In the genomic region with DNA sequence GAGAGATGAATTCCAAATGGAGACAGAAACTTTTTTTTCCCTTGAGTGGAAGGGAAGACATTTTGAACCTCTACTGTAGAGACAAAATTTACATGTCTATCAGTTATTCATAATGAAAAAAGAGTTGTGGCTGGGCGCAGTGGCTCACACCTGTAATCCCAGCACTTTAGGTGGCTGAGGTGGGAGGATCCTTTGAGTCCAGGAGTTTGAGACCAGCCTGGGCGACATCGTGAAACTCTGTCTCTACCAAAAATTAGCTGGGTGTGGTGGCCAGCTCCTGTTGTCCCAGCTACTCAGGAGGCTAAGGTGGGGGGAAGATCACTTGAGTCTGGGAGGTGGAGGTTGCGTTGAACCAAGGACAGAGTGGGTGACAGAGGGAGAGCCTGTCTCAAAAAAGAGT, we compare ENCODE assay signal across 18 cellular contexts. TPM values are rescaled to one million over a fixed set of nuclear protein-coding genes. Genes with fewer than 3 reads are reported as not detected.
DNase-seq lines count a peak whose midpoint lies in the region; ATAC-seq and TF ChIP-seq lines count a peak whose summit lies in the region.
"Had no signal": no experiment of that assay in that cellular context is flagged by ENCODE, and none has a peak within 500 bp of the region (broad histone marks: within the 10 kb centered on the region; RNA-seq: fewer than 3 reads in every experiment).

No MANE protein-coding gene starts in this region.

- H3K4me1 ChIP-seq in heart right ventricle, result peaks cover 0 to 58% (median 47%) of the 10 kb centered on the region in 9 donors

- peak overlapping the region; percentile 88 for H3K27ac Mint-ChIP-seq in activated CD4-positive, alpha-beta T cell treated with anti-CD3 and anti-CD28 coated beads, Interleukin-2, amount 10 ng/mL, durations not matched to agents 24 days and 14 days
- H3K27ac Mint-ChIP-seq in naive thymus-derived CD8-positive, alpha-beta T cell, result peak overlapping the region in 5 of 10 donors; percentile 11 to 81 (median 58)
- H3K27ac Mint-ChIP-seq: dendritic cell treated with granulocyte-macrophage colony-stimulating factor and Interleukin-4, amounts not matched to agents 40 ng/mL and 50 ng/mL, for 4 days had no signal

- H3K4me1 Mint-ChIP-seq in activated CD4-positive, alpha-beta T cell treated with anti-CD3 and anti-CD28 coated beads, Interleukin-2, amount 10 ng/mL, durations not matched to agents 24 days and 14 days, result peaks cover 41% of the 10 kb centered on the region
- H3K4me1 Mint-ChIP-seq in naive thymus-derived CD8-positive, alpha-beta T cell, result peaks cover 21 to 51% (median 38%) of the 10 kb centered on the region in 4 donors

- no peak overlapping the region for H3K4me3 Mint-ChIP-seq in activated CD4-positive, alpha-beta T cell treated with anti-CD3 and anti-CD28 coated beads, Interleukin-2, amount 10 ng/mL, durations not matched to agents 24 days and 14 days
- H3K4me3 Mint-ChIP-seq in naive thymus-derived CD8-positive, alpha-beta T cell, result peak overlapping the region in 7 of 10 donors; percentile 6 to 56 (median 12)
- H3K4me3 Mint-ChIP-seq: dendritic cell treated with granulocyte-macrophage colony-stimulating factor and Interleukin-4, amounts not matched to agents 40 ng/mL and 50 ng/mL, for 4 days; nephron had no signal

- H3K27me3 Mint-ChIP-seq in activated CD4-positive, alpha-beta T cell treated with anti-CD3 and anti-CD28 coated beads, Interleukin-2, amount 10 ng/mL, durations not matched to agents 24 days and 14 days, result no peaks in the 10 kb centered on the region
- no peaks in the 10 kb centered on the region for H3K27me3 Mint-ChIP-seq in naive thymus-derived CD8-positive, alpha-beta T cell
- H3K27me3 Mint-ChIP-seq: dendritic cell treated with granulocyte-macrophage colony-stimulating factor and Interleukin-4, amounts not matched to agents 40 ng/mL and 50 ng/mL, for 4 days had no signal

- no peaks in the 10 kb centered on the region for H3K9me3 ChIP-seq in heart right ventricle
- H3K9me3 ChIP-seq: left lung, testis had no signal

- TF ChIP-seq CTCF in GM06990 (IDR thresholded peaks at IDR 0.05; ENCODE audit: insufficient read depth, low read length, poor library complexity, severe bottlenecking) (no peak), heart right ventricle (IDR thresholded peaks at IDR 0.05) (no peak)

- no peak overlapping the region for H3K27ac ChIP-seq in heart right ventricle
- H3K27ac ChIP-seq: left lung had no signal

- intact Hi-C loops in activated CD4-positive, alpha-beta T cell treated with anti-CD3 and anti-CD28 coated beads, Interleukin-2, amount 10 ng/mL, durations not matched to agents 24 days and 14 days (cut with micrococcal nuclease), result loop anchor here (5.0 kb wide), 1 partner anchor 301 kb away; no protein-coding TSS in a partner anchor
- intact Hi-C loops in heart right ventricle (cut with DNase I), result no loop called here

- WGBS in heart right ventricle, 2 donors, result 89 to 93% methylated on average over 4 of the region's 4 CpGs

- H3K36me3 Mint-ChIP-seq in activated CD4-positive, alpha-beta T cell treated with anti-CD3 and anti-CD28 coated beads, Interleukin-2, amount 10 ng/mL, durations not matched to agents 24 days and 14 days (ENCODE audit: low read depth), result peaks cover 46% of the 10 kb centered on the region
- peaks cover 0 to 31% (median 0%) of the 10 kb centered on the region in 3 donors for H3K36me3 Mint-ChIP-seq in naive thymus-derived CD8-positive, alpha-beta T cell

- H3K27me3 ChIP-seq in GM06990 (replicated peaks; ENCODE audit: control insufficient read depth, insufficient read depth, low read length) (no peaks in the 10 kb centered on the region), heart right ventricle (no peaks in the 10 kb centered on the region)
- H3K27me3 ChIP-seq: left lung, testis had no signal

- POLR2A ChIA-PET in naive thymus-derived CD8-positive, alpha-beta T cell (lab: Charles Lee), result no interaction called here

- H3K9me3 Mint-ChIP-seq in activated CD4-positive, alpha-beta T cell treated with anti-CD3 and anti-CD28 coated beads, Interleukin-2, amount 10 ng/mL, durations not matched to agents 24 days and 14 days, result no peaks in the 10 kb centered on the region
- H3K9me3 Mint-ChIP-seq in naive thymus-derived CD8-positive, alpha-beta T cell, result no peaks in the 10 kb centered on the region
- H3K9me3 Mint-ChIP-seq: dendritic cell treated with granulocyte-macrophage colony-stimulating factor and Interleukin-4, amounts not matched to agents 40 ng/mL and 50 ng/mL, for 4 days; nephron had no signal

- ATAC-seq in naive thymus-derived CD8-positive, alpha-beta T cell, result no peak
- ATAC-seq in heart right ventricle, result no peak
- ATAC-seq: activated CD4-positive, CD25-positive, alpha-beta regulatory T cell treated with anti-CD3 and anti-CD28 coated beads, Interleukin-2, amount 50 U/mL, for 24 hours; left lung; sciatic nerve had no signal

- H3K4me3 ChIP-seq in GM06990 (replicated peaks; ENCODE audit: low read depth, low read length), result peak overlapping the region; percentile 100
- no peak overlapping the region for H3K4me3 ChIP-seq in heart right ventricle
- H3K4me3 ChIP-seq: left lung, testis had no signal

- DNase-seq in activated CD4-positive, alpha-beta T cell treated with anti-CD3 and anti-CD28 coated beads, Interleukin-2, amount 10 ng/mL, durations not matched to agents 24 days and 14 days, result no peak
- no peak for DNase-seq in activated CD4-positive, alpha-beta T cell treated with anti-CD3 and anti-CD28 coated beads for 1 hour
- DNase-seq in GM06990 (ENCODE audit: extremely low read depth, insufficient read length) (no peak), COR-L47 (lab: John Stamatoyannopoulos, UW) (no peak), heart right ventricle (no peak), NAMALWA (ENCODE audit: low spot score) (no peak)
- DNase-seq in activated CD4-positive, alpha-beta T cell treated with anti-CD3 and anti-CD28 coated beads, Interleukin-2, amount 50 U/mL, for 48 hours, result peak; percentile 39 to 53
- no peak for DNase-seq in naive thymus-derived CD8-positive, alpha-beta T cell
- DNase-seq: amygdala, hypothalamus, left lung, NCI-H1092 treated with DMSO at 0.1 percent for 48 hours, OCI-M1, testis had no signal

- peaks cover 2% of the 10 kb centered on the region; the same call in 1 of the 2 replicates for H3K36me3 ChIP-seq in GM06990 (ENCODE audit: control insufficient read depth, insufficient read depth, low read length)
- peaks cover 0 to 23% (median 0%) of the 10 kb centered on the region in 9 donors for H3K36me3 ChIP-seq in heart right ventricle
- H3K36me3 ChIP-seq: left lung had no signal

RNA-seq across cellular contexts. Expression of a gene that starts 4.1 kb away (rescaled TPM):
- 269 TPM in 2 replicates for total RNA-seq in activated CD4-positive, alpha-beta T cell treated with anti-CD3 and anti-CD28 coated beads, Interleukin-2, amount 10 ng/mL, durations not matched to agents 24 days and 14 days
- 10 to 100 TPM; 31.1 to 31.5 TPM for total RNA-seq in naive thymus-derived CD8-positive, alpha-beta T cell
- 10 to 100 TPM; 10.9 to 19.2 (median 12.1) TPM for polyA plus RNA-seq in naive thymus-derived CD8-positive, alpha-beta T cell
- total RNA-seq in heart right ventricle, result 10 to 100 TPM in 4 of 10 donors, 1 to 10 TPM in 6; 8.2 to 14.6 (median 9.6) TPM
- polyA plus RNA-seq in heart right ventricle, result 10 to 100 TPM in 1 of 2 donors, 1 to 10 TPM in 1; 8.0 to 17.3 TPM

RNA-seq across cellular contexts. Expression of a gene that starts 53.4 kb away (rescaled TPM):
- total RNA-seq in activated CD4-positive, alpha-beta T cell treated with anti-CD3 and anti-CD28 coated beads, Interleukin-2, amount 10 ng/mL, durations not matched to agents 24 days and 14 days, result 54.0 and 62.4 TPM in 2 replicates
- 10 to 100 TPM; 33.5 to 34.9 TPM for total RNA-seq in naive thymus-derived CD8-positive, alpha-beta T cell
- polyA plus RNA-seq in naive thymus-derived CD8-positive, alpha-beta T cell, result 10 to 100 TPM; 86.4 to 96.0 (median 94.3) TPM
- 10 to 100 TPM; 42.5 to 54.6 (median 47.1) TPM for total RNA-seq in heart right ventricle
- 10 to 100 TPM; 44.0 to 78.7 TPM for polyA plus RNA-seq in heart right ventricle

Comparison
In these comparisons a context has a peak if more than half of its experiments do, and no peak if none do; other contexts are left out.
1. DNase-seq: peak in activated CD4-positive, alpha-beta T cell treated with anti-CD3 and anti-CD28 coated beads, Interleukin-2, amount 50 U/mL, for 48 hours (2 of 2); none in activated CD4-positive, alpha-beta T cell treated with anti-CD3 and anti-CD28 coated beads, Interleukin-2, amount 10 ng/mL, durations not matched to agents 24 days and 14 days (single experiment), activated CD4-positive, alpha-beta T cell treated with anti-CD3 and anti-CD28 coated beads for 1 hour (single experiment), GM06990 (single experiment), naive thymus-derived CD8-positive, alpha-beta T cell (0 of 10), COR-L47 (single experiment), heart right ventricle (0 of 2) and NAMALWA (single experiment).